15 cellular contexts compared by ENCODE assay signal in the genomic region with DNA sequence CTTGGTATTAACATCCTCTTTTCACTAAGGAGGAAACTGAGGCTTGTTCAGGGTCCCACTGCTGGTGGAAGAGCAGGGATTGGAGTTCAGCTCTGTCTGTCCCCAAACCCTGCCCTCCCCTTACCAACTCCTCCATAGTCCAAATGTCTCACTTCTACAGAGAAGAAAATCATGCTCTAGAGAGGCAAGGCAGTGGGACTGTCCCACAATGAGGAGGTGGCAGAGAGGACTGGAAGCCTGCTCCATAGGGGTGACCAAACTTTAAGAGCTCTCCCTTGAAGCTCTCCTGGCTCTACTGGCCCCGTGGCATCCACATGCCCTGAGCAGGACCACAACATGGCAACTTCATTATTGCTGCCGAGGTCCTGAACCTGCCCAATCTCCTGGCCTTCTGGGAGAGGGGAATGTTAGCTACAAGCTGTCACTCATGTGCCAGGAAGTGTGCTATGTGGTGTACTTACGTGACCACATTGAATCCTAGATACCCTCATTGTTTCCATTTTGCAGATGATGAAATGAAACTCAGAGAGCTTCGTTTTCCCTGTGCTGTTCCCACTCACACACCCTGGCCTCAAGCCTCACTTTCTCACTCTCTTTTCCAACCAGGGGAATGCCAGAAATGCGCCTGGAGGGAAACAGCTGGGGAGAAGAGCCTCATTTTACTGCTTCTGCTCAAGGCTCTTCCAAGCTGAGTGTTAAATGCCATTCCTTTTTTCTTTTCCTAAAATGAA.
DNase-seq lines count a peak whose midpoint lies in the region; ATAC-seq and TF ChIP-seq lines count a peak whose summit lies in the region.
"Had no signal": no experiment of that assay in that cellular context is flagged by ENCODE, and none has a peak within 500 bp of the region (broad histone marks: within the 10 kb centered on the region; RNA-seq: fewer than 3 reads in every experiment).

No MANE protein-coding gene starts in this region.

- TF ChIP-seq POLR2A in thyroid gland (IDR thresholded peaks at IDR 0.05), result no peak

- H3K4me1 ChIP-seq in left ventricle myocardium inferior, result no peaks in the 10 kb centered on the region
- peaks cover 21 to 57% of the 10 kb centered on the region in 2 donors for H3K4me1 ChIP-seq in thyroid gland

- H3K27ac ChIP-seq in left ventricle myocardium inferior (replicated peaks) (no peak overlapping the region), thyroid gland (peak overlapping the region in 2 of 3 donors; percentile 84 to 86)

- H3K4me1 Mint-ChIP-seq in activated T-helper 17 cell treated with anti-CD3 and anti-CD28 coated beads, Interleukin-2, amount 50 U/mL, for 72 hours, result peaks cover 5% of the 10 kb centered on the region
- peaks cover 2% of the 10 kb centered on the region for H3K4me1 Mint-ChIP-seq in activated CD8-positive, alpha-beta T cell treated with anti-CD3 and anti-CD28 coated beads, Interleukin-2, amount 10 ng/mL, durations not matched to agents 7 days and 5 days (ENCODE audit: low read depth)
- H3K4me1 Mint-ChIP-seq: IgD-negative memory B cell had no signal

- TF ChIP-seq CTCF in left ventricle myocardium inferior (IDR thresholded peaks at IDR 0.05; ENCODE audit: borderline replicate concordance), result no peak
- TF ChIP-seq CTCF in thyroid gland (IDR thresholded peaks at IDR 0.05), result no peak

- H3K4me3 ChIP-seq in left ventricle myocardium inferior (no peak overlapping the region), thyroid gland (replicated peaks in 1 of 3) (no peak overlapping the region)

- CTCF ChIA-PET in activated CD8-positive, alpha-beta T cell treated with anti-CD3 and anti-CD28 coated beads, Interleukin-2, amount 10 ng/mL, durations not matched to agents 7 days and 5 days (lab: Charles Lee), result interaction anchor here (1.2 kb wide), 1 partner anchor 9 kb away, joined by 5 read pairs; no protein-coding TSS in a partner anchor

- H3K9me3 Mint-ChIP-seq in activated T-helper 17 cell treated with anti-CD3 and anti-CD28 coated beads, Interleukin-2, amount 50 U/mL, for 72 hours, result no peaks in the 10 kb centered on the region
- no peaks in the 10 kb centered on the region for H3K9me3 Mint-ChIP-seq in activated CD8-positive, alpha-beta T cell treated with anti-CD3 and anti-CD28 coated beads, Interleukin-2, amount 10 ng/mL, durations not matched to agents 7 days and 5 days (ENCODE audit: insufficient read depth)
- H3K9me3 Mint-ChIP-seq: IgD-negative memory B cell; natural killer cell treated with Interleukin-12 subunit alpha and Interleukin-12 subunit beta and Interleukin-15 and Interleukin-18, amount 100 ng/mL, for 72 hours; WTC11 had no signal

- peak; percentile 66 for ATAC-seq in activated T-helper 17 cell treated with anti-CD3 and anti-CD28 coated beads, Interleukin-2, amount 50 U/mL, for 72 hours (replicated peaks)
- no peak for ATAC-seq in activated CD8-positive, alpha-beta T cell treated with anti-CD3 and anti-CD28 coated beads, Interleukin-2, amount 10 ng/mL, durations not matched to agents 7 days and 5 days
- ATAC-seq in HG03520 (IDR thresholded peaks at IDR 0.05; ENCODE audit: unreplicated experiment), result no peak
- ATAC-seq: WTC11 had no signal

- DNase-seq in cardiac septum (ENCODE audit: low spot score) (peak; percentile 75), left ventricle myocardium inferior (no peak), foreskin melanocyte (peak; percentile 79), thyroid gland (no peak), HK-2 (ENCODE audit: unreplicated experiment) (no peak)
- no peak for DNase-seq in activated CD8-positive, alpha-beta T cell treated with anti-CD3 and anti-CD28 coated beads, Interleukin-2, amount 10 ng/mL, durations not matched to agents 7 days and 5 days
- DNase-seq: activated T-cell treated with anti-CD3 and anti-CD28 coated beads, Interleukin-2, amount 50 U/mL, for 1 hour; NCI-H1417 treated with DMSO at 0.1 percent for 48 hours; NCI-H526 treated with DMSO at 0.1 percent for 48 hours; SHP77 had no signal

- H3K27me3 ChIP-seq in left ventricle myocardium inferior (ENCODE audit: low read depth) (no peaks in the 10 kb centered on the region), thyroid gland (no peaks in the 10 kb centered on the region)

- no peaks in the 10 kb centered on the region for H3K36me3 Mint-ChIP-seq in activated T-helper 17 cell treated with anti-CD3 and anti-CD28 coated beads, Interleukin-2, amount 50 U/mL, for 72 hours (ENCODE audit: low read depth)
- no peaks in the 10 kb centered on the region for H3K36me3 Mint-ChIP-seq in activated CD8-positive, alpha-beta T cell treated with anti-CD3 and anti-CD28 coated beads, Interleukin-2, amount 10 ng/mL, durations not matched to agents 7 days and 5 days (ENCODE audit: low read depth)
- H3K36me3 Mint-ChIP-seq: IgD-negative memory B cell; natural killer cell treated with Interleukin-12 subunit alpha and Interleukin-12 subunit beta and Interleukin-15 and Interleukin-18, amount 100 ng/mL, for 72 hours; WTC11 had no signal

- H3K36me3 ChIP-seq in left ventricle myocardium inferior (no peaks in the 10 kb centered on the region), thyroid gland (no peaks in the 10 kb centered on the region)

- H3K27me3 Mint-ChIP-seq in activated T-helper 17 cell treated with anti-CD3 and anti-CD28 coated beads, Interleukin-2, amount 50 U/mL, for 72 hours, result no peaks in the 10 kb centered on the region
- no peaks in the 10 kb centered on the region for H3K27me3 Mint-ChIP-seq in activated CD8-positive, alpha-beta T cell treated with anti-CD3 and anti-CD28 coated beads, Interleukin-2, amount 10 ng/mL, durations not matched to agents 7 days and 5 days (ENCODE audit: low read depth)
- H3K27me3 Mint-ChIP-seq: natural killer cell treated with Interleukin-12 subunit alpha and Interleukin-12 subunit beta and Interleukin-15 and Interleukin-18, amount 100 ng/mL, for 72 hours had no signal

- 74 to 82% methylated on average over 5 of the region's 5 CpGs for WGBS in thyroid gland, 2 donors

- no peak overlapping the region for H3K4me3 Mint-ChIP-seq in activated T-helper 17 cell treated with anti-CD3 and anti-CD28 coated beads, Interleukin-2, amount 50 U/mL, for 72 hours
- no peak overlapping the region for H3K4me3 Mint-ChIP-seq in activated CD8-positive, alpha-beta T cell treated with anti-CD3 and anti-CD28 coated beads, Interleukin-2, amount 10 ng/mL, durations not matched to agents 7 days and 5 days
- H3K4me3 Mint-ChIP-seq: IgD-negative memory B cell; natural killer cell treated with Interleukin-12 subunit alpha and Interleukin-12 subunit beta and Interleukin-15 and Interleukin-18, amount 100 ng/mL, for 72 hours; WTC11 had no signal

- no peak overlapping the region for H3K27ac Mint-ChIP-seq in activated T-helper 17 cell treated with anti-CD3 and anti-CD28 coated beads, Interleukin-2, amount 50 U/mL, for 72 hours
- no peak overlapping the region for H3K27ac Mint-ChIP-seq in activated CD8-positive, alpha-beta T cell treated with anti-CD3 and anti-CD28 coated beads, Interleukin-2, amount 10 ng/mL, durations not matched to agents 7 days and 5 days
- H3K27ac Mint-ChIP-seq: IgD-negative memory B cell; natural killer cell treated with Interleukin-12 subunit alpha and Interleukin-12 subunit beta and Interleukin-15 and Interleukin-18, amount 100 ng/mL, for 72 hours; WTC11 had no signal

- H3K9me3 ChIP-seq in left ventricle myocardium inferior (replicated peaks), result no peaks in the 10 kb centered on the region
- no peaks in the 10 kb centered on the region for H3K9me3 ChIP-seq in thyroid gland

- POLR2A ChIA-PET in activated CD8-positive, alpha-beta T cell treated with anti-CD3 and anti-CD28 coated beads, Interleukin-2, amount 10 ng/mL, durations not matched to agents 7 days and 5 days (lab: Charles Lee), result no interaction called here

- intact Hi-C loops in cardiac septum (cut with DNase I) (no loop called here), left ventricle myocardium inferior (cut with micrococcal nuclease) (no loop called here), thyroid gland (cut with DNase I) (no loop called here)

Comparison
In these comparisons a context has a peak if more than half of its experiments do, and no peak if none do; other contexts are left out.
1. DNase-seq: peak in cardiac septum (single experiment) and foreskin melanocyte (single experiment); none in left ventricle myocardium inferior (single experiment), thyroid gland (0 of 2), activated CD8-positive, alpha-beta T cell treated with anti-CD3 and anti-CD28 coated beads, Interleukin-2, amount 10 ng/mL, durations not matched to agents 7 days and 5 days (single experiment) and HK-2 (single experiment).